ENCODE assay signal across 21 cellular contexts in genomic region chr19:21323000-21323399, GRCh38. TPM values are rescaled to one million over a fixed set of nuclear protein-coding genes. Genes with fewer than 3 reads are reported as not detected.
A peak's percentile ranks its signal among the peaks of the same experiment; 100 is the strongest.
DNase-seq lines count a peak whose midpoint lies in the region; ATAC-seq and TF ChIP-seq lines count a peak whose summit lies in the region.
"Had no signal": no experiment of that assay in that cellular context is flagged by ENCODE, and none has a peak within 500 bp of the region (broad histone marks: within the 10 kb centered on the region; RNA-seq: fewer than 3 reads in every experiment).

No MANE protein-coding gene starts in this region.

- H3K9me3 ChIP-seq in mammary epithelial cell (replicated peaks; ENCODE audit: insufficient read depth, low read length) = peaks cover 2% of the 10 kb centered on the region

- no TSS peak for BruUV-seq in mammary epithelial cell (replicated peaks; lab: Mats Ljungman, UMichigan)

- H4K20me1 ChIP-seq in mammary epithelial cell (ENCODE audit: insufficient read depth, low read length) = no peaks in the 10 kb centered on the region

- peaks cover 75% of the 10 kb centered on the region for H3K4me1 Mint-ChIP-seq in activated naive CD8-positive, alpha-beta T cell (ENCODE audit: low read depth)
- peaks cover 43% of the 10 kb centered on the region for H3K4me1 Mint-ChIP-seq in activated naive CD8-positive, alpha-beta T cell treated with anti-CD3 and anti-CD28 coated beads for 36 hours

- H3K9ac ChIP-seq in mammary epithelial cell (ENCODE audit: insufficient read depth, low read length) = no peak overlapping the region

- no peak for ATAC-seq in HG02970 (IDR thresholded peaks at IDR 0.05; ENCODE audit: low FRiP score, unreplicated experiment)
- ATAC-seq: activated CD4-positive, alpha-beta T cell treated with anti-CD3 and anti-CD28 coated beads for 36 hours; effector memory CD8-positive, alpha-beta T cell had no signal

- in situ Hi-C loops in mammary epithelial cell (cut with MboI; ENCODE audit: low sequenced_read_pairs in 2 of 2) = no loop called here

- peaks cover 6% of the 10 kb centered on the region for H3K9me3 Mint-ChIP-seq in activated naive CD8-positive, alpha-beta T cell (ENCODE audit: low read depth)
- H3K9me3 Mint-ChIP-seq in activated naive CD8-positive, alpha-beta T cell treated with anti-CD3 and anti-CD28 coated beads for 36 hours = peaks cover 30% of the 10 kb centered on the region

- H3K27me3 ChIP-seq in mammary epithelial cell (ENCODE audit: insufficient read depth, low read length) = no peaks in the 10 kb centered on the region
- H3K27me3 ChIP-seq: transverse colon had no signal

- no peak overlapping the region for H3K4me3 ChIP-seq in mammary epithelial cell (replicated peaks in 1 of 3; ENCODE audit: insufficient read depth in 1 of 3, low read depth in 2 of 3, low read length in 3 of 3)
- H3K4me3 ChIP-seq: transverse colon had no signal

- H3K27ac ChIP-seq in mammary epithelial cell (ENCODE audit: insufficient read depth, low read depth, low read length) (no peak overlapping the region), temporal lobe (ENCODE audit: low read depth, low read length) (peak overlapping the region; percentile 94)
- H3K27ac ChIP-seq: 22Rv1, RWPE1 had no signal

- intact Hi-C loops in mammary epithelial cell (cut with micrococcal nuclease) = loop anchor here (10.0 kb wide), 2 partner anchors 182 to 442 kb away; partner anchors contain the start of genes ZNF100 and ZNF429

- H3K4me2 ChIP-seq in mammary epithelial cell (ENCODE audit: insufficient read depth, low read depth, low read length) = peak overlapping the region; percentile 18

- no peak for DNase-seq in activated naive CD8-positive, alpha-beta T cell treated with anti-CD3 and anti-CD28 coated beads for 36 hours
- DNase-seq in mammary epithelial cell = no peak
- DNase-seq in middle frontal gyrus (ENCODE audit: extremely low spot score, low spot score) = peak; percentile 13
- DNase-seq in NCI-H128 (lab: John Stamatoyannopoulos, UW; ENCODE audit: unreplicated experiment) = no peak
- no peak for DNase-seq in NCI-H2171 (lab: John Stamatoyannopoulos, UW)
- DNase-seq: activated CD4-positive, alpha-beta T cell treated with anti-CD3 and anti-CD28 coated beads for 36 hours; AML-193; cerebellar nuclear complex; COR-L47; effector memory CD8-positive, alpha-beta T cell; EL; MV-4-11; NCI-H187 treated with DMSO at 0.1 percent for 48 hours; NCI-H446; transverse colon had no signal

- H3K36me3 Mint-ChIP-seq in activated naive CD8-positive, alpha-beta T cell = peaks cover 28% of the 10 kb centered on the region
- peaks cover 90% of the 10 kb centered on the region for H3K36me3 Mint-ChIP-seq in activated naive CD8-positive, alpha-beta T cell treated with anti-CD3 and anti-CD28 coated beads for 36 hours

- H3K27me3 Mint-ChIP-seq in activated naive CD8-positive, alpha-beta T cell = no peaks in the 10 kb centered on the region
- no peaks in the 10 kb centered on the region for H3K27me3 Mint-ChIP-seq in activated naive CD8-positive, alpha-beta T cell treated with anti-CD3 and anti-CD28 coated beads for 36 hours
- H3K27me3 Mint-ChIP-seq: activated CD4-positive, alpha-beta T cell treated with anti-CD3 and anti-CD28 coated beads for 36 hours; effector memory CD8-positive, alpha-beta T cell had no signal

- peaks cover 93% of the 10 kb centered on the region for H3K79me2 ChIP-seq in mammary epithelial cell (ENCODE audit: insufficient read depth, low read length)

- peaks cover 11% of the 10 kb centered on the region for H3K4me1 ChIP-seq in mammary epithelial cell (ENCODE audit: insufficient read depth, low read length)

- WGBS in mammary epithelial cell (ENCODE audit: low coverage, missing lambda C conversion rate) = 49% methylated on average over 2 of the region's 2 CpGs

- H3K27ac Mint-ChIP-seq in activated naive CD8-positive, alpha-beta T cell = peak overlapping the region; percentile 70
- no peak overlapping the region for H3K27ac Mint-ChIP-seq in activated naive CD8-positive, alpha-beta T cell treated with anti-CD3 and anti-CD28 coated beads for 36 hours
- H3K27ac Mint-ChIP-seq: activated CD4-positive, alpha-beta T cell treated with anti-CD3 and anti-CD28 coated beads for 36 hours; nephron had no signal

- TF ChIP-seq CTCF in mammary epithelial cell (conservative IDR thresholded peaks at IDR 0.05 in 1 of 2, IDR thresholded peaks at IDR 0.05 in 1 of 2; ENCODE audit: extremely low read depth in 1 of 2, insufficient read depth in 1 of 2, low read depth in 1 of 2, low read length in 2 of 2) = no peak

- peaks cover 2% of the 10 kb centered on the region for H3K36me3 ChIP-seq in mammary epithelial cell (ENCODE audit: insufficient read depth, low read length)

- CTCF ChIA-PET in mammary epithelial cell (lab: Charles Lee; ENCODE audit: low non-redundant PET) = no interaction called here

- peak overlapping the region; percentile 7 for H3K4me3 Mint-ChIP-seq in activated naive CD8-positive, alpha-beta T cell
- no peak overlapping the region for H3K4me3 Mint-ChIP-seq in activated naive CD8-positive, alpha-beta T cell treated with anti-CD3 and anti-CD28 coated beads for 36 hours
- H3K4me3 Mint-ChIP-seq: activated CD4-positive, alpha-beta T cell treated with anti-CD3 and anti-CD28 coated beads for 36 hours; nephron had no signal

- no peak overlapping the region for H2AFZ ChIP-seq in mammary epithelial cell (ENCODE audit: low read depth, low read length)

- dilution Hi-C loops in mammary epithelial cell (cut with HindIII; ENCODE audit: low sequenced_read_pairs) = no loop called here

RNA-seq across cellular contexts. Expression of gene ZNF708, which starts 6.2 kb away (rescaled TPM):
- 10 to 100 TPM; 12.1 to 12.7 TPM for total RNA-seq in activated naive CD8-positive, alpha-beta T cell treated with anti-CD3 and anti-CD28 coated beads for 36 hours
- 10 to 100 TPM in 1 of 2 donors, 1 to 10 TPM in 1; 9.2 to 15.3 TPM for total RNA-seq in mammary epithelial cell
- polyA plus RNA-seq in mammary epithelial cell = 1.3 TPM
- polyA minus RNA-seq in mammary epithelial cell = 3.4 TPM
- 47.5 TPM for total RNA-seq in temporal lobe

RNA-seq across cellular contexts. Expression of gene ZNF738, which starts 35.8 kb away (rescaled TPM):
- total RNA-seq in activated naive CD8-positive, alpha-beta T cell treated with anti-CD3 and anti-CD28 coated beads for 36 hours = 10 to 100 TPM in 1 of 2 experiments, 1 to 10 TPM in 1; 9.2 to 10.5 TPM
- total RNA-seq in mammary epithelial cell = 1 to 10 TPM; 7.3 to 8.2 TPM
- polyA plus RNA-seq in mammary epithelial cell = 7.4 TPM
- not detected for polyA minus RNA-seq in mammary epithelial cell
- total RNA-seq in temporal lobe = 22.9 TPM
